Comparison of ENCODE assay signal across 28 cellular contexts in the genomic region with DNA sequence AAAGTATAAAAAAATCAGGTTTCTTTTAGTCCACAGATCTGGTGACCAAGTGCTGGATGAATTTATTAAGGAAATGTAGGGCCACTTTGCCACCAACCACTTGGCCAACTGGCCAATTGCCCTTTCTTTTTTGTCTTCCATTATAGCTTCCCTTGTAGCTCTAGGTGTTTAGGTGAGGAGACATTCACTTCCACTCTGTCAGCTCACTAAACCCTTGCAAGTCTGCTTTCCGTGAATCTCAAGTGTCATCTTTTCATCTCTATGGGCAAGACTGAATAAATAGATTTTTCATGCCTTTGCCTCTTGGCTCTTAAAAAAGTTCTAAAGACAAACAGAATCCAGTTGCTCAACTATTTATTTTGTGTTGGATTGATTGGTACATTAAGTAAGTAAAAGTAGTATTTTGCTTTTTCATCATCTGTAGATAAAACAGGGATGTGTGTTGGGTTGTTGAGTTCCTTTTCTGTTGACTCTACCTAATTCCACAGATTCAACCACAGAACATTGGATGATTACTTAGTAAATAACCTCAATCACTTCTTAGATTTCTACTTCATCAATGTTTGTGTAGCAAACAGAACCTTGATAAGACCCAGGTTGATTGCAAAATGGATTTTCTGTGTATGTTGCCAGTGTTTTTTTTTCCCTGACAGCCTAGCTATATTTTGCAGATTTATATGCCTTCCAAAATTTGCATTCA.
"Had no signal": no experiment of that assay in that cellular context is flagged by ENCODE, and none has a peak within 500 bp of the region (broad histone marks: within the 10 kb centered on the region; RNA-seq: fewer than 3 reads in every experiment).

No MANE protein-coding gene starts in this region.

- H3K36me3 Mint-ChIP-seq: activated CD4-positive, alpha-beta memory T cell treated with anti-CD3 and anti-CD28 coated beads for 36 hours; activated naive CD4-positive, alpha-beta T cell treated with anti-CD3 and anti-CD28 coated beads, Interleukin-2, amount 50 U/mL, for 72 hours; T-cell had no signal

- H3K27ac ChIP-seq: brain microvascular endothelial cell, cardiac muscle cell, SK-N-MC had no signal

- H3K4me1 Mint-ChIP-seq: activated CD4-positive, alpha-beta T cell treated with anti-CD3 and anti-CD28 coated beads, Interleukin-2, amount 10 ng/mL, durations not matched to agents 7 days and 5 days; T-cell had no signal

- ATAC-seq: activated naive CD4-positive, alpha-beta T cell treated with anti-CD3 and anti-CD28 coated beads, Interleukin-2, amount 50 U/mL, for 72 hours; activated T-cell treated with anti-CD3 and anti-CD28 coated beads, Interleukin-2, amount 50 U/mL, for 4 hours; Panc1; Right ventricle myocardium inferior; T-cell had no signal

- H3K4me3 ChIP-seq: cardiac muscle cell, SK-N-MC had no signal

- H3K27ac Mint-ChIP-seq: activated CD4-positive, alpha-beta memory T cell treated with anti-CD3 and anti-CD28 coated beads for 36 hours; activated CD4-positive, alpha-beta T cell treated with anti-CD3 and anti-CD28 coated beads, Interleukin-2, amount 10 ng/mL, durations not matched to agents 7 days and 5 days; activated naive CD4-positive, alpha-beta T cell treated with anti-CD3 and anti-CD28 coated beads, Interleukin-2, amount 50 U/mL, for 72 hours; T-cell had no signal

- DNase-seq: activated CD4-positive, alpha-beta memory T cell treated with anti-CD3 and anti-CD28 coated beads for 36 hours; activated CD4-positive, alpha-beta T cell treated with anti-CD3 and anti-CD28 coated beads, Interleukin-2, amount 10 ng/mL, durations not matched to agents 7 days and 5 days; activated CD4-positive, CD25-positive, alpha-beta regulatory T cell; activated CD8-positive, alpha-beta memory T cell treated with anti-CD3 and anti-CD28 coated beads for 24 hours; activated effector memory CD4-positive, alpha-beta T cell treated with anti-CD3 and anti-CD28 coated beads, Interleukin-2, amount 50 U/mL, for 16 hours; activated naive CD4-positive, alpha-beta T cell treated with Interleukin-2 at 50 U/mL for 16 hours; activated T-cell treated with anti-CD3 and anti-CD28 coated beads, Interleukin-2, amount 50 U/mL, for 4 hours; amygdala; brain microvascular endothelial cell; NCI-H1105 treated with DMSO at 0.1 percent for 48 hours; NCI-H1436 treated with DMSO at 0.1 percent for 48 hours; NCI-H187; NCI-H2081; NCI-H2171 treated with DMSO at 0.1 percent for 48 hours; NCI-H226; NCI-H526; NCI-H774; NK-92 treated with Interleukin-12 subunit alpha and Interleukin-12 subunit beta, amount 100 ng/mL, for 24 hours; OCI-M1; RPMI8226; T-cell; T-helper 2 cell; T1000 had no signal

- H3K27me3 ChIP-seq: brain microvascular endothelial cell, cardiac muscle cell had no signal

- H3K27me3 Mint-ChIP-seq: activated CD4-positive, alpha-beta memory T cell treated with anti-CD3 and anti-CD28 coated beads for 36 hours had no signal

- H3K36me3 ChIP-seq: brain microvascular endothelial cell, cardiac muscle cell had no signal

- H3K9me3 Mint-ChIP-seq: activated CD4-positive, alpha-beta memory T cell treated with anti-CD3 and anti-CD28 coated beads for 36 hours; activated CD4-positive, alpha-beta T cell treated with anti-CD3 and anti-CD28 coated beads, Interleukin-2, amount 10 ng/mL, durations not matched to agents 7 days and 5 days; activated naive CD4-positive, alpha-beta T cell treated with anti-CD3 and anti-CD28 coated beads, Interleukin-2, amount 50 U/mL, for 72 hours; activated T-cell treated with anti-CD3 and anti-CD28 coated beads, Interleukin-2, amount 50 U/mL, for 4 hours; T-cell had no signal

- H3K4me3 Mint-ChIP-seq: activated CD4-positive, alpha-beta memory T cell treated with anti-CD3 and anti-CD28 coated beads for 36 hours; activated CD4-positive, alpha-beta T cell treated with anti-CD3 and anti-CD28 coated beads, Interleukin-2, amount 10 ng/mL, durations not matched to agents 7 days and 5 days; activated T-cell treated with anti-CD3 and anti-CD28 coated beads, Interleukin-2, amount 50 U/mL, for 4 hours; T-cell had no signal
